ENCODE assay signal across 24 cellular contexts in genomic region chr22:49514656-49515055, GRCh38.
DNase-seq lines count a peak whose midpoint lies in the region; ATAC-seq, FAIRE-seq and TF ChIP-seq lines count a peak whose summit lies in the region.
"Had no signal": no experiment of that assay in that cellular context is flagged by ENCODE, and none has a peak within 500 bp of the region (broad histone marks: within the 10 kb centered on the region; RNA-seq: fewer than 3 reads in every experiment).

No MANE protein-coding gene starts in this region.

- H3K9me2 ChIP-seq in Karpas-422 (replicated peaks; ENCODE audit: insufficient read depth, low read length): no peaks in the 10 kb centered on the region

- H2BK12ac ChIP-seq in neuronal stem cell (ENCODE audit: low read length): no peak overlapping the region

- H3K27me3 ChIP-seq in Karpas-422 (ENCODE audit: low read length) (no peaks in the 10 kb centered on the region), GM12878 (replicated peaks in 1 of 2; ENCODE audit: control insufficient read depth in 2 of 2, insufficient read depth in 2 of 2, low read length in 1 of 2) (no peaks in the 10 kb centered on the region), neuronal stem cell (ENCODE audit: control insufficient read depth in 3 of 3, insufficient read depth in 3 of 3, low read depth in 1 of 3, low read length in 3 of 3) (peaks cover 0 to 6% (median 0%) of the 10 kb centered on the region in 3 experiments), heart right ventricle (peaks cover 0 to 13% (median 2%) of the 10 kb centered on the region in 7 donors)
- H3K27me3 ChIP-seq: dorsolateral prefrontal cortex, SJSA1 had no signal

- no peak overlapping the region for H3K14ac ChIP-seq in neuronal stem cell (ENCODE audit: low read length)

- no peak overlapping the region for H2AFZ ChIP-seq in Karpas-422 (ENCODE audit: low read length)
- H2AFZ ChIP-seq in GM12878 (ENCODE audit: control insufficient read depth, low read depth, low read length): no peak overlapping the region
- H2AFZ ChIP-seq in neuronal stem cell (ENCODE audit: low read length): peak overlapping the region; percentile 84

- peak overlapping the region; percentile 89 for H3K18ac ChIP-seq in neuronal stem cell (ENCODE audit: low read length)

- ATAC-seq in GM12878 (no peak), HG02610 (IDR thresholded peaks at IDR 0.05; ENCODE audit: unreplicated experiment) (no peak), GM19328 (IDR thresholded peaks at IDR 0.05; ENCODE audit: unreplicated experiment) (no peak), heart right ventricle (no peak)
- ATAC-seq: activated naive CD8-positive, alpha-beta T cell treated with anti-CD3 and anti-CD28 coated beads, Interleukin-2, amount 50 U/mL, for 24 hours; HCT116; naive thymus-derived CD8-positive, alpha-beta T cell; PC-3 had no signal

- 5% methylated on average over 10 of the region's 10 CpGs for WGBS in GM12878 (ENCODE audit: insufficient coverage, insufficient replicate concordance, low lambda C conversion rate, missing lambda C conversion rate)
- no CpG with 5 or more reads among the region's 10 CpGs for WGBS in neuronal stem cell (ENCODE audit: extremely low coverage in 2 of 2, insufficient read length in 2 of 2, insufficient replicate concordance in 1 of 2), 2 donors
- WGBS in heart right ventricle, 2 donors: 78 to 84% methylated on average over 10 of the region's 10 CpGs

- H3K36me3 ChIP-seq in Karpas-422 (ENCODE audit: insufficient read depth, low read length): peaks cover 9% of the 10 kb centered on the region; the same call in 1 of the 2 replicates
- 0 out of 4 replicates have a peak, but pooled peaks cover 0 to 1% of the 10 kb centered on the region in 2 experiments for H3K36me3 ChIP-seq in GM12878 (ENCODE audit: control insufficient read depth in 2 of 2, insufficient read depth in 2 of 2, low read length in 1 of 2)
- H3K36me3 ChIP-seq in neuronal stem cell (replicated peaks in 1 of 2; ENCODE audit: control insufficient read depth in 2 of 2, insufficient read depth in 2 of 2, low read length in 2 of 2): no peaks in the 10 kb centered on the region
- no peaks in the 10 kb centered on the region for H3K36me3 ChIP-seq in heart right ventricle
- H3K36me3 ChIP-seq: SJSA1, transverse colon had no signal

- TF ChIP-seq CTCF in GM12878 (IDR thresholded peaks at IDR 0.05 in 2 of 3, conservative IDR thresholded peaks at IDR 0.05 in 1 of 3; ENCODE audit: control insufficient read depth in 2 of 3, extremely low read depth in 1 of 3, insufficient read depth in 1 of 3, low read depth in 3 of 3, low read length in 3 of 3) (no peak), heart right ventricle (IDR thresholded peaks at IDR 0.05) (no peak)

- H3K27ac ChIP-seq in Karpas-422 (ENCODE audit: low read length): peak overlapping the region; percentile 94
- no peak overlapping the region for H3K27ac ChIP-seq in GM12878 (ENCODE audit: control insufficient read depth, insufficient read depth)
- H3K27ac ChIP-seq in neuronal stem cell (replicated peaks; ENCODE audit: low read length): peak overlapping the region; percentile 79
- no peak overlapping the region for H3K27ac ChIP-seq in heart right ventricle
- H3K27ac ChIP-seq: 22Rv1, SJSA1, transverse colon had no signal

- no peak for TF ChIP-seq RAD21 in GM12878 (IDR thresholded peaks at IDR 0.05; ENCODE audit: insufficient read depth, low read depth, low read length)

- RAD21 ChIA-PET in GM12878 (lab: Charles Lee; ENCODE audit: unreplicated experiment): no interaction called here

- H3K4me1 ChIP-seq in Karpas-422 (ENCODE audit: low read length): peaks cover 64% of the 10 kb centered on the region
- no peaks in the 10 kb centered on the region for H3K4me1 ChIP-seq in GM12878 (ENCODE audit: control insufficient read depth, insufficient read depth, low read length)
- H3K4me1 ChIP-seq in neuronal stem cell (ENCODE audit: control insufficient read depth in 2 of 2, insufficient read depth in 1 of 2, low read depth in 1 of 2, low read length in 2 of 2): peaks cover 0 to 8% of the 10 kb centered on the region in 2 donors
- no peaks in the 10 kb centered on the region for H3K4me1 ChIP-seq in heart right ventricle
- H3K4me1 ChIP-seq: Caco-2, SJSA1, transverse colon had no signal

- H4K8ac ChIP-seq in neuronal stem cell (ENCODE audit: low read depth, low read length): no peak overlapping the region

- SMC1A ChIA-PET in GM12878 (lab: Charles Lee; ENCODE audit: uncharacterized antibody, unreplicated experiment): no interaction called here

- no peak for TF ChIP-seq EP300 in GM12878 (IDR thresholded peaks at IDR 0.05; ENCODE audit: borderline replicate concordance in 1 of 2, control insufficient read depth in 1 of 2, low read depth in 2 of 2, low read length in 2 of 2)

- H2BK15ac ChIP-seq in neuronal stem cell (ENCODE audit: low read length): no peak overlapping the region

- H3K4me2 ChIP-seq in Karpas-422 (ENCODE audit: low read depth, low read length, poor library complexity, severe bottlenecking) (peak overlapping the region; percentile 69), GM12878 (ENCODE audit: control insufficient read depth, insufficient read depth) (no peak overlapping the region), neuronal stem cell (ENCODE audit: insufficient read depth, low read length, poor library complexity, severe bottlenecking) (no peak overlapping the region)

- H2BK120ac ChIP-seq in neuronal stem cell (ENCODE audit: low read depth, low read length): no peak overlapping the region

- H3K23ac ChIP-seq in neuronal stem cell (ENCODE audit: low read depth, low read length, poor library complexity): no peak overlapping the region

- no peak overlapping the region for H2AK5ac ChIP-seq in neuronal stem cell (ENCODE audit: low read depth, low read length)

- no peak overlapping the region for H4K91ac ChIP-seq in neuronal stem cell (ENCODE audit: low read depth, low read length, poor library complexity)

- peak overlapping the region; percentile 50 for H3K4me3 ChIP-seq in Karpas-422 (ENCODE audit: low read length)
- no peak overlapping the region for H3K4me3 ChIP-seq in GM12878
- peak overlapping the region in 1 of 2 donors; percentile 9 for H3K4me3 ChIP-seq in neuronal stem cell (ENCODE audit: low read length in 2 of 2)
- no peak overlapping the region for H3K4me3 ChIP-seq in heart right ventricle
- H3K4me3 ChIP-seq: dorsolateral prefrontal cortex, SJSA1, transverse colon had no signal

- peaks cover 10% of the 10 kb centered on the region for H3K79me2 ChIP-seq in Karpas-422 (ENCODE audit: low read length)
- H3K79me2 ChIP-seq in GM12878 (ENCODE audit: control insufficient read depth, insufficient read depth, low read length): no peaks in the 10 kb centered on the region

- no peak for TF ChIP-seq POLR2A in GM12878 (IDR thresholded peaks at IDR 0.05; ENCODE audit: low read depth, low read length)

- peak; percentile 4 for DNase-seq in DMS79 treated with DMSO at 0.1 percent for 48 hours (lab: John Stamatoyannopoulos, UW)
- no peak for DNase-seq in DMS79 (lab: John Stamatoyannopoulos, UW)
- peak; percentile 92 for DNase-seq in Karpas-422
- DNase-seq in GM12878 (ENCODE audit: low read depth, low spot score): no peak
- DNase-seq in neuronal stem cell (ENCODE audit: low spot score): peak; percentile 44
- no peak for DNase-seq in heart right ventricle
- DNase-seq: activated B cell treated with CpG ODN at 0.5 μM for 24 hours; activated naive CD8-positive, alpha-beta T cell treated with anti-CD3 and anti-CD28 coated beads, Interleukin-2, amount 50 U/mL, for 24 hours; Caco-2; foreskin melanocyte; mesendoderm; MM.1S; NCI-H1694 treated with DMSO at 0.1 percent for 48 hours; NCI-H526 treated with DMSO at 0.1 percent for 48 hours; PC-3; stimulated activated naive CD4-positive, alpha-beta T cell treated with Interleukin-2 at 50 U/mL for 16 hours; transverse colon had no signal

- CTCF ChIA-PET in GM12878 (lab: Yijun Ruan, JAX): no interaction called here

- in situ Hi-C loops in GM12878 (cut with MboI): no loop called here

- no peaks in the 10 kb centered on the region for H3K79me1 ChIP-seq in neuronal stem cell (ENCODE audit: low read depth, low read length)

- no peak overlapping the region for H2BK5ac ChIP-seq in neuronal stem cell (ENCODE audit: low read length)

- intact Hi-C loops in GM12878 (cut with micrococcal nuclease; ENCODE audit: unreplicated experiment): no loop called here
- intact Hi-C loops in heart right ventricle (cut with DNase I): loop anchor here in 1 of 10 donors (5.0 kb wide), 1 partner anchor 53 kb away; no protein-coding TSS in a partner anchor

- no peak overlapping the region for H3K4ac ChIP-seq in neuronal stem cell (ENCODE audit: low read length)

- peak overlapping the region; percentile 64 for H3K9ac ChIP-seq in Karpas-422 (ENCODE audit: low read length)
- no peak overlapping the region for H3K9ac ChIP-seq in GM12878 (ENCODE audit: control insufficient read depth, insufficient read depth, low read length)
- H3K9ac ChIP-seq in neuronal stem cell (ENCODE audit: low read depth, low read length, poor library complexity): no peak overlapping the region

- no TSS peak for BruUV-seq in GM12878 (replicated peaks; lab: Mats Ljungman, UMichigan)

- no peaks in the 10 kb centered on the region for H4K20me1 ChIP-seq in Karpas-422 (ENCODE audit: insufficient read depth, low read depth, low read length)
- H4K20me1 ChIP-seq in GM12878 (ENCODE audit: control insufficient read depth, insufficient read depth): no peaks in the 10 kb centered on the region

- FAIRE-seq in GM12878 (lab: Jason Lieb, UNC): no peak

- H3K9me3 ChIP-seq in Karpas-422 (ENCODE audit: low read length) (peaks cover 4% of the 10 kb centered on the region; the same call in 1 of the 2 replicates), GM12878 (replicated peaks; ENCODE audit: control insufficient read depth, insufficient read depth, low read length) (peaks cover 6% of the 10 kb centered on the region), neuronal stem cell (replicated peaks in 1 of 2; ENCODE audit: control insufficient read depth in 2 of 2, insufficient read depth in 1 of 2, low read depth in 1 of 2, low read length in 2 of 2) (no peaks in the 10 kb centered on the region), heart right ventricle (peaks cover 0 to 23% (median 8%) of the 10 kb centered on the region in 11 donors)

- POLR2A ChIA-PET in GM12878 (lab: Charles Lee): no interaction called here

TF ChIP-seq in GM12878, 131 proteins besides CTCF, POLR2A, EP300 and RAD21 (continues in another document):
- no peak for TF ChIP-seq MYB (IDR thresholded peaks at IDR 0.05; ENCODE audit: borderline replicate concordance, low read depth, low read length)
- no peak for TF ChIP-seq ESRRA (IDR thresholded peaks at IDR 0.05; ENCODE audit: low read length)
- no peak for TF ChIP-seq CREB1 (IDR thresholded peaks at IDR 0.05; ENCODE audit: low read depth)
- TF ChIP-seq SRF (IDR thresholded peaks at IDR 0.05; ENCODE audit: low read depth in 2 of 2, low read length in 2 of 2): 0 out of 4 replicates have a peak, but pooled peaks of 1 of the 2 experiments have one; percentile 52

Comparison
In these comparisons a context has a peak if more than half of its experiments do, and no peak if none do; other contexts are left out.
1. DNase-seq: peak in DMS79 treated with DMSO at 0.1 percent for 48 hours (single experiment), Karpas-422 (single experiment) and neuronal stem cell (single experiment); none in DMS79 (single experiment), GM12878 (single experiment) and heart right ventricle (0 of 2).
2. H3K27ac ChIP-seq: peak in Karpas-422 (single experiment) and neuronal stem cell (single experiment); none in GM12878 (single experiment) and heart right ventricle (0 of 10).